ENCODE assay signal across 28 cellular contexts in genomic region chr11:3193373-3194015, GRCh38. TPM values are rescaled to one million over a fixed set of nuclear protein-coding genes. Genes with fewer than 3 reads are reported as not detected.
DNase-seq lines count a peak whose midpoint lies in the region; FAIRE-seq and TF ChIP-seq lines count a peak whose summit lies in the region.
"Had no signal": no experiment of that assay in that cellular context is flagged by ENCODE, and none has a peak within 500 bp of the region (broad histone marks: within the 10 kb centered on the region; RNA-seq: fewer than 3 reads in every experiment).

No MANE protein-coding gene starts in this region.

- CTCF ChIA-PET in H1 (lab: Charles Lee; ENCODE audit: partially characterized antibody) = interaction anchor here (1.0 to 2.0 kb wide), 10 partner anchors 10 to 89 kb away, joined by 3 to 8 read pairs (median 4); partner anchors contain the start of gene OSBPL5

- no peak overlapping the region; a peak in 1 of 5 replicates for H3K4me3 Mint-ChIP-seq in H9
- H3K4me3 Mint-ChIP-seq: CD8-positive, alpha-beta T cell; GM23338 had no signal

- H3K23me2 ChIP-seq in H9 (ENCODE audit: insufficient read length, low read depth, low read length, poor library complexity, severe bottlenecking) = no peaks in the 10 kb centered on the region
- H3K23me2 ChIP-seq in H1 (ENCODE audit: low read depth, low read length) = peaks cover 3% of the 10 kb centered on the region

- no peaks in the 10 kb centered on the region for H3K9me3 ChIP-seq in H9 (ENCODE audit: control insufficient read depth, low read depth, low read length)
- H3K9me3 ChIP-seq in H1 (ENCODE audit: insufficient read depth in 2 of 2, low read depth in 1 of 2, low read length in 1 of 2) = no peaks in the 10 kb centered on the region
- H3K9me3 ChIP-seq in transverse colon = no peaks in the 10 kb centered on the region
- H3K9me3 ChIP-seq: SJSA1 had no signal

- intact Hi-C loops in transverse colon (cut with DNase I; ENCODE audit: low total_unique reads) = no loop called here

- H3K56ac ChIP-seq in H9 (ENCODE audit: insufficient read length, low read depth, low read length) (no peak overlapping the region), H1 (replicated peaks; ENCODE audit: insufficient read length, low read depth, low read length) (no peak overlapping the region)

- no peaks in the 10 kb centered on the region for H3K79me2 ChIP-seq in H9 (ENCODE audit: insufficient read depth, low read length)
- no peaks in the 10 kb centered on the region for H3K79me2 ChIP-seq in H1 (ENCODE audit: control insufficient read depth in 1 of 2, insufficient read depth in 2 of 2, low read length in 2 of 2)

- DNase-seq in H9 (no peak), H1 (ENCODE audit: low read depth in 1 of 2, low spot score in 2 of 2) (peak in 1 of 2 experiments; percentile 47), mesenteric fat pad (ENCODE audit: low spot score) (peak; percentile 77), transverse colon (peak; percentile 4), HK-2 (ENCODE audit: unreplicated experiment) (no peak)
- DNase-seq in activated effector memory CD4-positive, alpha-beta T cell treated with Interleukin-2 at 50 U/mL for 16 hours = no peak
- no peak for DNase-seq in activated effector memory CD4-positive, alpha-beta T cell treated with anti-CD3 and anti-CD28 coated beads, Interleukin-2, amount 50 U/mL, for 16 hours
- DNase-seq: C1 segment of cervical spinal cord; CD8-positive, alpha-beta T cell; KBM-7; MV-4-11; NCI-H1105 treated with DMSO at 0.1 percent for 48 hours; NCI-H146; NCI-H1930; NCI-H2107; NCI-H446; NCI-H524 treated with DMSO at 0.1 percent for 48 hours; NCI-H774; PC-9; Right ventricle myocardium superior had no signal

- H3K36me3 ChIP-seq in H1 (ENCODE audit: control insufficient read depth in 2 of 4, insufficient read depth in 4 of 4, low read length in 3 of 4) = no peaks in the 10 kb centered on the region
- no peaks in the 10 kb centered on the region for H3K36me3 ChIP-seq in transverse colon
- H3K36me3 ChIP-seq: SJSA1 had no signal

- H3K4ac ChIP-seq in H9 (ENCODE audit: low read depth, low read length) (no peak overlapping the region), H1 (replicated peaks; ENCODE audit: insufficient read length, low read depth, low read length) (no peak overlapping the region)

- no peaks in the 10 kb centered on the region for H4K20me1 ChIP-seq in H9 (ENCODE audit: control insufficient read depth, insufficient read depth, insufficient read length)
- H4K20me1 ChIP-seq in H1 (replicated peaks in 1 of 2; ENCODE audit: control insufficient read depth in 1 of 2, insufficient read depth in 2 of 2, low read length in 2 of 2) = no peaks in the 10 kb centered on the region

- no peaks in the 10 kb centered on the region for H3K27me3 ChIP-seq in H9 (ENCODE audit: insufficient read depth, low read length)
- no peaks in the 10 kb centered on the region for H3K27me3 ChIP-seq in H1 (replicated peaks in 1 of 4; ENCODE audit: control insufficient read depth in 3 of 4, extremely low read depth in 1 of 4, insufficient read depth in 3 of 4, low read length in 3 of 4)
- H3K27me3 ChIP-seq in transverse colon = peaks cover 15% of the 10 kb centered on the region

- H2BK120ac ChIP-seq in H9 (ENCODE audit: low read depth, low read length, poor library complexity, severe bottlenecking) (no peak overlapping the region), H1 (replicated peaks; ENCODE audit: low read depth, low read length) (no peak overlapping the region)

- no peak overlapping the region for H3K4me3 ChIP-seq in H1 (ENCODE audit: extremely low read depth in 1 of 4, insufficient read depth in 2 of 4, low read depth in 3 of 4, low read length in 4 of 4)
- H3K4me3 ChIP-seq in transverse colon = no peak overlapping the region
- H3K4me3 ChIP-seq: GM23338, PC-9, SJSA1 had no signal

- H3K4me1 Mint-ChIP-seq in H9 = peaks cover 31 to 45% of the 10 kb centered on the region in 2 experiments

- H3K9ac ChIP-seq in H9 (ENCODE audit: extremely low read depth, insufficient read length, low read length) (no peak overlapping the region), H1 (replicated peaks in 1 of 4; ENCODE audit: extremely low read depth in 1 of 4, low read depth in 3 of 4, low read length in 3 of 4) (no peak overlapping the region)

- no peak overlapping the region for H2BK15ac ChIP-seq in H9 (ENCODE audit: low read depth, low read length)
- no peak overlapping the region for H2BK15ac ChIP-seq in H1 (ENCODE audit: low read length)

- no peak for TF ChIP-seq RAD21 in H1 (IDR thresholded peaks at IDR 0.05 in 1 of 2, conservative IDR thresholded peaks at IDR 0.05 in 1 of 2; ENCODE audit: low read depth in 2 of 2, low read length in 2 of 2)

- H3T11ph ChIP-seq in H9 (ENCODE audit: low read length) = no peak overlapping the region

- H3K79me1 ChIP-seq in H9 (ENCODE audit: insufficient read depth, low read depth, low read length, poor library complexity, severe bottlenecking) (no peaks in the 10 kb centered on the region), H1 (ENCODE audit: low read depth, low read length) (peaks cover 3% of the 10 kb centered on the region; the same call in 1 of the 2 replicates)

- H2BK5ac ChIP-seq in H9 (ENCODE audit: insufficient read length, low read length) = no peak overlapping the region
- H2BK5ac ChIP-seq in H1 (ENCODE audit: low read depth, low read length) = peak overlapping the region; percentile 16; the same call in 1 of the 2 replicates

- peak overlapping the region in 1 of 3 experiments; percentile 52; a peak in 1 of 7 replicates for H3K27ac Mint-ChIP-seq in H9
- H3K27ac Mint-ChIP-seq: CD8-positive, alpha-beta T cell; GM23338 had no signal

- TF ChIP-seq CTCF in H9 (conservative IDR thresholded peaks at IDR 0.05) (no peak), H1 (IDR thresholded peaks at IDR 0.05; ENCODE audit: control extremely low read depth in 1 of 3, insufficient read depth in 1 of 3, low read depth in 1 of 3, low read length in 3 of 3) (no peak), transverse colon (IDR thresholded peaks at IDR 0.05) (no peak)

- H2BK20ac ChIP-seq in H9 (ENCODE audit: low read depth, low read length, poor library complexity, severe bottlenecking) (no peak overlapping the region), H1 (ENCODE audit: low read length) (peak overlapping the region; percentile 13; the same call in 1 of the 2 replicates)

- H3K9me3 Mint-ChIP-seq in H9 = peaks cover 0 to 3% of the 10 kb centered on the region in 2 experiments; a peak in 1 of 5 replicates
- H3K9me3 Mint-ChIP-seq: CD8-positive, alpha-beta T cell had no signal

- TF ChIP-seq POLR2A in H1 (IDR thresholded peaks at IDR 0.05; ENCODE audit: control extremely low read depth in 1 of 2, low read depth in 2 of 2, low read length in 2 of 2) (no peak), transverse colon (IDR thresholded peaks at IDR 0.05) (no peak)

- H3K23ac ChIP-seq in H9 (ENCODE audit: insufficient read length, low read depth, low read length) (no peak overlapping the region), H1 (ENCODE audit: insufficient read length) (no peak overlapping the region)

- H4K8ac ChIP-seq in H9 (replicated peaks; ENCODE audit: insufficient read length, low read depth, low read length) (no peak overlapping the region), H1 (ENCODE audit: extremely low read depth, insufficient read depth, low read length) (peak overlapping the region; percentile 8; the same call in 1 of the 2 replicates)

- TF ChIP-seq EP300 in H1 (IDR thresholded peaks at IDR 0.05; ENCODE audit: borderline replicate concordance in 1 of 2, low read depth in 2 of 2, low read length in 2 of 2) (no peak), transverse colon (IDR thresholded peaks at IDR 0.05; ENCODE audit: low read depth) (no peak)

- H3K4me1 ChIP-seq in H9 (ENCODE audit: insufficient read depth, low read length) (peaks cover 5% of the 10 kb centered on the region; the same call in 1 of the 2 replicates), H1 (replicated peaks in 1 of 4; ENCODE audit: control insufficient read depth in 3 of 4, insufficient read depth in 4 of 4, low read length in 3 of 4) (peaks cover 5 to 17% (median 12%) of the 10 kb centered on the region in 4 experiments), transverse colon (no peaks in the 10 kb centered on the region)
- H3K4me1 ChIP-seq: SJSA1 had no signal

- H3K27ac ChIP-seq in H9 (ENCODE audit: insufficient read length, low read depth, low read length) = no peak overlapping the region
- no peak overlapping the region for H3K27ac ChIP-seq in H1 (ENCODE audit: low read depth, low read length)
- H3K27ac ChIP-seq in transverse colon = no peak overlapping the region
- H3K27ac ChIP-seq: PC-9, SJSA1 had no signal

- H2AFZ ChIP-seq in H9 (ENCODE audit: low read length) (no peak overlapping the region), H1 (ENCODE audit: low read length) (no peak overlapping the region)
- H2AFZ ChIP-seq: GM23338, PC-9 had no signal

- no CpG with 5 or more reads among the region's 19 CpGs for WGBS in H9 (ENCODE audit: extremely low coverage, insufficient read length, low lambda C conversion rate)
- WGBS in H1 (ENCODE audit: extremely low coverage in 1 of 2, insufficient coverage in 1 of 2, insufficient read length in 1 of 2, insufficient replicate concordance in 2 of 2, low coverage in 1 of 2, low lambda C conversion rate in 2 of 2, missing lambda C conversion rate in 1 of 2), 2 experiments = 87% methylated on average over 18 of the region's 19 CpGs; no CpG with 5 or more reads in 1 of the 2 experiments
- WGBS in transverse colon (ENCODE audit: low coverage in 1 of 2), 2 donors = 78 to 80% methylated on average over 7 to 19 of the region's 19 CpGs

- H3K4me2 ChIP-seq in H9 (ENCODE audit: insufficient read depth, insufficient read length, low read length) (no peak overlapping the region), H1 (ENCODE audit: insufficient read depth in 1 of 2, low read depth in 2 of 2, low read length in 2 of 2) (no peak overlapping the region)
- H3K4me2 ChIP-seq: GM23338, PC-9 had no signal

- no peak for FAIRE-seq in H1 (lab: Jason Lieb, UNC)
- FAIRE-seq: GM18507 had no signal

- H3K18ac ChIP-seq in H9 (ENCODE audit: insufficient read length, low read depth, low read length) = peak overlapping the region; percentile 32
- peak overlapping the region; percentile 32 for H3K18ac ChIP-seq in H1 (ENCODE audit: extremely low read depth, low read length)

- H2BK12ac ChIP-seq in H9 (ENCODE audit: insufficient read length, low read depth, low read length) (no peak overlapping the region), H1 (ENCODE audit: low read depth, low read length) (peak overlapping the region; percentile 68; the same call in 1 of the 2 replicates)

- no peaks in the 10 kb centered on the region; a peak in 1 of 7 replicates for H3K36me3 Mint-ChIP-seq in H9 (ENCODE audit: insufficient read depth in 1 of 3, low read depth in 3 of 3)
- H3K36me3 Mint-ChIP-seq: CD8-positive, alpha-beta T cell had no signal

- H3K14ac ChIP-seq in H9 (ENCODE audit: insufficient read depth, low read length) (peak overlapping the region; percentile 46; the same call in 1 of the 2 replicates), H1 (ENCODE audit: insufficient read length) (no peak overlapping the region)

- H2AK5ac ChIP-seq in H9 (ENCODE audit: insufficient read length, low read length) (no peak overlapping the region), H1 (ENCODE audit: low read depth, low read length) (no peak overlapping the region)

- H4K5ac ChIP-seq in H9 (ENCODE audit: insufficient read length, low read depth, low read length) (no peak overlapping the region), H1 (ENCODE audit: insufficient read length, low read depth, low read length) (no peak overlapping the region)

- peaks cover 12% of the 10 kb centered on the region for H3K27me3 Mint-ChIP-seq in H9 (ENCODE audit: low read depth)

- H4K91ac ChIP-seq in H9 (ENCODE audit: insufficient read length, low read depth, low read length) (no peak overlapping the region), H1 (replicated peaks; ENCODE audit: insufficient read length, low read length) (peak overlapping the region; percentile 46)

- in situ Hi-C loops in transverse colon (cut with MboI; ENCODE audit: low pct_ligation_motif_present in 1 of 4, low pct_unique_long_range_greater_than_20kb in 1 of 4, low sequenced_read_pairs in 3 of 4) = no loop called here

- POLR2A ChIA-PET in H1 (lab: Charles Lee; ENCODE audit: partially characterized antibody) = interaction anchor here (1.0 kb wide), 1 partner anchor 28 kb away, joined by 3 read pairs; the partner anchor contains the start of gene OSBPL5

RNA-seq across cellular contexts. Expression of gene MRGPRG, which starts 25.1 kb away (rescaled TPM):
- total RNA-seq in H9 (2021) (not detected in 2 replicates), mesenteric fat pad (not detected), transverse colon (not detected)
- total RNA-seq in H1 (2021; fragmentation: NEBNext Ultra II Directional; extraction: Animal tissue kit (Norgen Biotek cat#: 25700)) = not detected in 2 replicates
- polyA plus RNA-seq in H1 (2011; rRNA removed) = not detected in 2 replicates
- polyA plus RNA-seq in H1 (2011; cell fraction: cytosol; rRNA removed) = not detected
- polyA plus RNA-seq in H1 (2011; cell fraction: nucleus; rRNA removed) = not detected
- polyA plus RNA-seq in H1 (2012, experiment 1 of 2) = not detected in 4 replicates
- polyA plus RNA-seq in H1 (2012, experiment 2 of 2) = not detected
- not detected for polyA plus RNA-seq in H1 (2013, experiment 1 of 2)
- polyA plus RNA-seq in H1 (2013, experiment 2 of 2) = not detected
- not detected in 2 replicates for polyA minus RNA-seq in H1 (2011; rRNA and poly(A)+ RNA removed)
- not detected for polyA minus RNA-seq in H1 (2011; cell fraction: cytosol; rRNA and poly(A)+ RNA removed)
- polyA minus RNA-seq in H1 (2011; cell fraction: nucleus; rRNA and poly(A)+ RNA removed) = not detected
- total RNA-seq: A673; CD8-positive, alpha-beta T cell; GM23338; HT1080; LHCN-M2; MCF 10A; PC-9; Right ventricle myocardium superior; RPMI7951; SJSA1 had no signal
- polyA plus RNA-seq: GM23338 had no signal

RNA-seq across cellular contexts. Expression of gene OSBPL5, which starts 28.4 kb away (rescaled TPM):
- total RNA-seq in H9 (2021) (11.1 and 16.1 TPM in 2 replicates), mesenteric fat pad (41.4 TPM), transverse colon (100 to 1,000 TPM in 2 of 4 donors, 10 to 100 TPM in 2; 37.3 to 211 (median 105) TPM)
- 7.9 and 9.9 TPM in 2 replicates for total RNA-seq in H1 (2021; fragmentation: NEBNext Ultra II Directional; extraction: Animal tissue kit (Norgen Biotek cat#: 25700))
- 3.4 and 6.0 TPM in 2 replicates for polyA plus RNA-seq in H1 (2011; rRNA removed)
- 5.8 TPM for polyA plus RNA-seq in H1 (2011; cell fraction: cytosol; rRNA removed)
- polyA plus RNA-seq in H1 (2011; cell fraction: nucleus; rRNA removed) = 19.5 TPM
- 3.8 to 7.3 TPM (median 6.6 TPM) in 4 replicates for polyA plus RNA-seq in H1 (2012, experiment 1 of 2)
- 4.9 TPM for polyA plus RNA-seq in H1 (2012, experiment 2 of 2)
- 3.3 TPM for polyA plus RNA-seq in H1 (2013, experiment 1 of 2)
- 2.9 TPM for polyA plus RNA-seq in H1 (2013, experiment 2 of 2)
- polyA minus RNA-seq in H1 (2011; rRNA and poly(A)+ RNA removed) = 4.3 and 5.5 TPM in 2 replicates
- polyA minus RNA-seq in H1 (2011; cell fraction: cytosol; rRNA and poly(A)+ RNA removed) = 9.7 TPM
- 13.0 TPM for polyA minus RNA-seq in H1 (2011; cell fraction: nucleus; rRNA and poly(A)+ RNA removed)

RNA-seq across cellular contexts. Expression of gene MRGPRE, which starts 38.7 kb away (rescaled TPM):
- not detected in 2 replicates for total RNA-seq in H9 (2021)
- not detected in 2 replicates for total RNA-seq in H1 (2021; fragmentation: NEBNext Ultra II Directional; extraction: Animal tissue kit (Norgen Biotek cat#: 25700))
- not detected in 2 replicates for polyA plus RNA-seq in H1 (2011; rRNA removed)
- not detected for polyA plus RNA-seq in H1 (2011; cell fraction: cytosol; rRNA removed)
- polyA plus RNA-seq in H1 (2011; cell fraction: nucleus; rRNA removed) = not detected
- not detected in 4 replicates for polyA plus RNA-seq in H1 (2012, experiment 1 of 2)
- not detected for polyA plus RNA-seq in H1 (2012, experiment 2 of 2)
- 0.04 TPM for polyA plus RNA-seq in H1 (2013, experiment 1 of 2)
- not detected for polyA plus RNA-seq in H1 (2013, experiment 2 of 2)
- not detected in 2 replicates for polyA minus RNA-seq in H1 (2011; rRNA and poly(A)+ RNA removed)
- not detected for polyA minus RNA-seq in H1 (2011; cell fraction: cytosol; rRNA and poly(A)+ RNA removed)
- not detected for polyA minus RNA-seq in H1 (2011; cell fraction: nucleus; rRNA and poly(A)+ RNA removed)
- not detected for total RNA-seq in mesenteric fat pad
- not detected for total RNA-seq in transverse colon
- total RNA-seq: A673; CD8-positive, alpha-beta T cell; GM23338; HT1080; LHCN-M2; MCF 10A; PC-9; RPMI7951; SJSA1 had no signal
- polyA plus RNA-seq: GM23338 had no signal

Comparison
In these comparisons a context has a peak if more than half of its experiments do, and no peak if none do; other contexts are left out.
1. DNase-seq: peak in mesenteric fat pad (single experiment) and transverse colon (single experiment); none in H9 (single experiment), activated effector memory CD4-positive, alpha-beta T cell treated with Interleukin-2 at 50 U/mL for 16 hours (single experiment), HK-2 (single experiment) and activated effector memory CD4-positive, alpha-beta T cell treated with anti-CD3 and anti-CD28 coated beads, Interleukin-2, amount 50 U/mL, for 16 hours (single experiment).